Comparison of ENCODE assay signal across 14 cellular contexts in the genomic region with DNA sequence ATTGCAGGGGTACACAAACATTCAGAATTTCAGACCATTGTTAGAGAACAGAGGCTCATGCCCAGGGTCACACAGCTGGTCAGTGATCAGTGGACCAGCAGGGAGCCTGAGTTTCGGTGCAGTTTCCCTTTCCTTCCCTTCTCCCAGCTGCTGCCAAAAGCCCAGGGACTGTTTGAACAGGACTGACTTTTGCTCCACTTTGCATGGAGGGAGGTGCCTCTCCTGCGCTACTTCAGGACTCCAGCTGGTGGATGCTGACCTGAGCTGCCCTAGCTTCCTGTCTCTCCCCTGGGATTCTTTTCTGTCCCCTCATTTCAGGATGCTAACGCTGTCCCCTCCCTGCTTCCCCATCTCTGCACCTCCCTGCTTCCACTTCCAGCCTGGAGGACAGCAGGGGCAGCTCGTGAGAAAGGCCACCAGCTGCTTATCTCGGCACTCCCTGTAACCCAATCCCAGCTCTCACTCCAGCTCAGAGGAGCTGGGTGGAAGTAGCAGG. TPM values are rescaled to one million over a fixed set of nuclear protein-coding genes. Genes with fewer than 3 reads are reported as not detected.
DNase-seq lines count a peak whose midpoint lies in the region; ATAC-seq and TF ChIP-seq lines count a peak whose summit lies in the region.
"Had no signal": no experiment of that assay in that cellular context is flagged by ENCODE, and none has a peak within 500 bp of the region (broad histone marks: within the 10 kb centered on the region; RNA-seq: fewer than 3 reads in every experiment).

No MANE protein-coding gene starts in this region.

- peak overlapping the region; percentile 47 for H3K4me2 ChIP-seq in PC-9
- H3K4me2 ChIP-seq in hepatocyte, result peak overlapping the region; percentile 40
- no peak overlapping the region for H3K4me2 ChIP-seq in PC-3 (ENCODE audit: low read length)

- H3K9me2 ChIP-seq in PC-9 (ENCODE audit: insufficient read depth) (no peaks in the 10 kb centered on the region), hepatocyte (replicated peaks; ENCODE audit: insufficient read depth) (no peaks in the 10 kb centered on the region), PC-3 (replicated peaks; ENCODE audit: low read length) (no peaks in the 10 kb centered on the region)

- H3K27me3 ChIP-seq in PC-9 (ENCODE audit: insufficient read depth, low read depth) (no peaks in the 10 kb centered on the region), hepatocyte (no peaks in the 10 kb centered on the region), PC-3 (ENCODE audit: low read length) (no peaks in the 10 kb centered on the region)

- no TSS peak for BruUV-seq in PC-9 (replicated peaks; lab: Mats Ljungman, UMichigan)
- BruUV-seq in PC-3 (replicated peaks; lab: Mats Ljungman, UMichigan), result no TSS peak

- no peak overlapping the region for H3K4me3 ChIP-seq in PC-9
- no peak overlapping the region for H3K4me3 ChIP-seq in hepatocyte
- H3K4me3 ChIP-seq in PC-3 (ENCODE audit: low read length), result no peak overlapping the region

- TF ChIP-seq CTCF in PC-9 (conservative IDR thresholded peaks at IDR 0.05), result no peak
- TF ChIP-seq CTCF in hepatocyte (IDR thresholded peaks at IDR 0.05; ENCODE audit: poor library complexity), result no peak
- no peak for TF ChIP-seq CTCF in PC-3 (conservative IDR thresholded peaks at IDR 0.05; ENCODE audit: low read depth, low read length)

- intact Hi-C loops in PC-9 (cut with micrococcal nuclease; ENCODE audit: unreplicated experiment), result no loop called here
- intact Hi-C loops in PC-3 (cut with micrococcal nuclease), result no loop called here

- peak overlapping the region; percentile 3; the same call in 1 of the 2 replicates for H2AFZ ChIP-seq in PC-9
- H2AFZ ChIP-seq in hepatocyte, result no peak overlapping the region
- H2AFZ ChIP-seq in PC-3 (ENCODE audit: low read length), result no peak overlapping the region

- 16% methylated on average over 4 of the region's 5 CpGs for WGBS in hepatocyte (ENCODE audit: low lambda C conversion rate, missing lambda C conversion rate)

- no peak for ATAC-seq in HG02970 (IDR thresholded peaks at IDR 0.05; ENCODE audit: low FRiP score, unreplicated experiment)
- ATAC-seq in PC-3, result no peak
- ATAC-seq: activated CD4-positive, alpha-beta T cell treated with anti-CD3 and anti-CD28 coated beads for 36 hours; stimulated activated memory B cell treated with anti-CD40 and anti-IgM and Interleukin-4, amounts not matched to agents 10 μg/mL and 1 μg/mL and 100 μg/mL, for 72 hours had no signal

- CTCF ChIA-PET in PC-9 (lab: Charles Lee) (no interaction called here), PC-3 (lab: Charles Lee) (no interaction called here)

- H3K36me3 ChIP-seq in PC-9 (ENCODE audit: low read depth) (no peaks in the 10 kb centered on the region), hepatocyte (replicated peaks; ENCODE audit: insufficient read depth, low read depth) (no peaks in the 10 kb centered on the region), PC-3 (ENCODE audit: low read depth, low read length) (no peaks in the 10 kb centered on the region)

- DNase-seq in HuH-7 (ENCODE audit: low spot score) (peak; percentile 50), PC-9 (no peak), hepatocyte (ENCODE audit: low spot score) (peak; percentile 49), retina (peak; percentile 47), PC-3 (no peak)
- no peak for DNase-seq in stimulated activated CD4-positive, alpha-beta T cell treated with anti-CD3 and anti-CD28 coated beads, Interleukin-4, amount 100 ng/mL, for 24 hours
- DNase-seq: activated CD4-positive, alpha-beta T cell treated with anti-CD3 and anti-CD28 coated beads for 36 hours; activated effector memory CD4-positive, alpha-beta T cell treated with anti-CD3 and anti-CD28 coated beads, Interleukin-2, amount 50 U/mL, for 16 hours; kidney; NCI-H446 treated with DMSO at 0.1 percent for 48 hours; nucleus accumbens had no signal

- POLR2A ChIA-PET in PC-9 (lab: Charles Lee; ENCODE audit: unreplicated experiment) (no interaction called here), PC-3 (lab: Charles Lee; ENCODE audit: unreplicated experiment) (no interaction called here)

- H3K4me1 ChIP-seq in PC-9 (replicated peaks; ENCODE audit: insufficient read depth) (peaks cover 9% of the 10 kb centered on the region), hepatocyte (ENCODE audit: insufficient read depth) (peaks cover 9% of the 10 kb centered on the region), PC-3 (ENCODE audit: insufficient read depth, low read length) (no peaks in the 10 kb centered on the region)

- H4K20me1 ChIP-seq in PC-9 (ENCODE audit: insufficient read depth) (no peaks in the 10 kb centered on the region), hepatocyte (ENCODE audit: insufficient read depth, poor library complexity, severe bottlenecking) (no peaks in the 10 kb centered on the region), PC-3 (ENCODE audit: low read length) (no peaks in the 10 kb centered on the region)

- H3K27ac ChIP-seq in PC-9, result no peak overlapping the region
- H3K27ac ChIP-seq in hepatocyte, result peak overlapping the region; percentile 42
- no peak overlapping the region for H3K27ac ChIP-seq in PC-3 (ENCODE audit: low read length)

- H3F3A ChIP-seq in PC-9 (ENCODE audit: insufficient read depth, low read depth) (no peaks in the 10 kb centered on the region), PC-3 (ENCODE audit: low read length, unreplicated experiment) (no peaks in the 10 kb centered on the region)

- H3K9ac ChIP-seq in PC-3 (ENCODE audit: low read length), result no peak overlapping the region

- H3K9me3 ChIP-seq in PC-9 (ENCODE audit: insufficient read depth, low read depth) (no peaks in the 10 kb centered on the region), hepatocyte (ENCODE audit: low read depth) (no peaks in the 10 kb centered on the region), PC-3 (ENCODE audit: low read length) (no peaks in the 10 kb centered on the region)

- H3K79me2 ChIP-seq in PC-9 (ENCODE audit: low read depth) (no peaks in the 10 kb centered on the region), hepatocyte (no peaks in the 10 kb centered on the region), PC-3 (ENCODE audit: low read length) (no peaks in the 10 kb centered on the region)

RNA-seq across cellular contexts. Expression of gene SH2D4B, which starts 14.5 kb away (rescaled TPM):
- 0.24 TPM in 1 of 2 replicates, not detected in the other for total RNA-seq in PC-9 (2021)
- total RNA-seq in hepatocyte, result not detected in 2 replicates
- polyA plus RNA-seq in hepatocyte, result not detected in 2 replicates
- not detected in 2 replicates for total RNA-seq in PC-3 (2014; rRNA removed)
- total RNA-seq: fibroblast of lung had no signal
- polyA plus RNA-seq: fibroblast of lung had no signal

Comparison
In these comparisons a context has a peak if more than half of its experiments do, and no peak if none do; other contexts are left out.
1. DNase-seq: peak in HuH-7 (single experiment), hepatocyte (single experiment) and retina (single experiment); none in PC-9 (0 of 2), PC-3 (single experiment) and stimulated activated CD4-positive, alpha-beta T cell treated with anti-CD3 and anti-CD28 coated beads, Interleukin-4, amount 100 ng/mL, for 24 hours (single experiment).